Comparison of ENCODE assay signal across 1 cellular context in the genomic region with DNA sequence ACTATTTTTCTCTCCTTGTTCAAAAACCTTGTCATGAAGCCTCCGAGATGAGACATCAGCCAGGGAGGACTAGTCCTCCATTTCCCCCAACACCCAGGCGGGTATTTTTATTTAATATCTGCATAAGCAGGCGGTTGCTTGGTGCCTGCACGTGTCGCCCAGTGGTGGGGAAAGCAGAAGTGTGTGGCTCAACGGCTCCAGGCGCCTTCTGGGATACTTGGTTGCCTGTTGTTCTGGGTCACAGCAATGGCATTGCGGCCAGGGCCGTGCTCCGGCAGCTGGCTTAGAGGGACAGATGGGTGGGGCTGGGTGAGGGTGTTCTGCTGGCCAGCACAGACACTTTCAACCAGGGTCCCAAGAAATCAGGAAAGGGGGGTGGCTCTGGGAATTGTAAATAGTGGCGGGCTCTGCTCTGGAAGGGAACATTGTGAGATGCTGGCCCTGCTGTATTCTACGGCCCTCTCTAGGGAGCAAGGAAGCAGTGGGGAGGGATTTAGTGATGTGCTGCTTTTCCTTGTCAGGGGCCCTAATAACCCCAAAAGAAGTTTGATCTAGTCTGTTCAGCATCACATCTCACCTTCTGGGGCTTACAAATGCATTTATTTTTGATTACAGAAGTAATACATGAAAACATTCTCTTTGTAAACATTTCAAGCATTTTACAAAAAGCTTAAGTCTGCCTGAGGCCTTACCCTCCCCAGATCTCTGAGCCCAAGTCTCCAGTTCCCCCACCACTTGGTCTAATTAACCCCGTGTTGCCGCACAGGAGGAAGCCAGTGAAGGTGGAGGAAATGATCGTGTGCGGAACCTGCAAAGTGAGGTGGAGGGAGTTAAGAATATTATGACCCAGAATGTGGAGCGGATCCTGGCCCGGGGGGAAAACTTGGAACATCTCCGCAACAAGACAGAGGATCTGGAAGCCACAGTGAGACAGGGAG.
TF ChIP-seq lines count a peak whose summit lies in the region.

No MANE protein-coding gene starts in this region.

TF ChIP-seq in liver, 16 proteins besides CTCF, POLR2A, EP300 and RAD21 (continued from another document):
- TF ChIP-seq REST (IDR thresholded peaks at IDR 0.05) = no peak
- TF ChIP-seq HNF4G (IDR thresholded peaks at IDR 0.05) = no peak
- no peak for TF ChIP-seq GABPA (IDR thresholded peaks at IDR 0.05 in 1 of 2, conservative IDR thresholded peaks at IDR 0.05 in 1 of 2)
- TF ChIP-seq FOXA1 (IDR thresholded peaks at IDR 0.05) = no peak
- no peak for TF ChIP-seq EGR1 (IDR thresholded peaks at IDR 0.05; ENCODE audit: low read depth in 2 of 2)
- no peak for TF ChIP-seq NR2F2 (IDR thresholded peaks at IDR 0.05)
- TF ChIP-seq, protein P1, sequence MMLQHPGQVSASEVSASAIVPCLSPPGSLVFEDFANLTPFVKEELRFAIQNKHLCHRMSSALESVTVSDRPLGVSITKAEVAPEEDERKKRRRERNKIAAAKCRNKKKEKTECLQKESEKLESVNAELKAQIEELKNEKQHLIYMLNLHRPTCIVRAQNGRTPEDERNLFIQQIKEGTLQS (IDR thresholded peaks at IDR 0.05) = no peak
- TF ChIP-seq SP1 (IDR thresholded peaks at IDR 0.05) = no peak
- no peak for TF ChIP-seq HNF4A (conservative IDR thresholded peaks at IDR 0.05)
- TF ChIP-seq FOXA2 (IDR thresholded peaks at IDR 0.05) = no peak
- TF ChIP-seq JUND (IDR thresholded peaks at IDR 0.05) = no peak
- no peak for TF ChIP-seq TAF1 (conservative IDR thresholded peaks at IDR 0.05)
- TF ChIP-seq RXRA (IDR thresholded peaks at IDR 0.05) = no peak
